17 cellular contexts compared by ENCODE assay signal in genomic region chr5:176371621-176372539, GRCh38. TPM values are rescaled to one million over a fixed set of nuclear protein-coding genes. Genes with fewer than 3 reads are reported as not detected.
DNase-seq lines count a peak whose midpoint lies in the region; ATAC-seq lines count a peak whose summit lies in the region.
"Had no signal": no experiment of that assay in that cellular context is flagged by ENCODE, and none has a peak within 500 bp of the region (broad histone marks: within the 10 kb centered on the region; RNA-seq: fewer than 3 reads in every experiment).

No MANE protein-coding gene starts in this region.

- ATAC-seq in left lobe of liver: peak; percentile 44
- ATAC-seq in GM18519 (IDR thresholded peaks at IDR 0.05; ENCODE audit: low FRiP score, unreplicated experiment): no peak
- no peak for ATAC-seq in HG03442 (IDR thresholded peaks at IDR 0.05; ENCODE audit: unreplicated experiment)
- ATAC-seq: activated CD8-positive, alpha-beta T cell treated with anti-CD3 and anti-CD28 coated beads, Interleukin-2, amount 10 ng/mL, durations not matched to agents 7 days and 5 days had no signal

- peak overlapping the region in 1 of 3 donors; percentile 29 for H3K4me3 ChIP-seq in skeletal muscle tissue (ENCODE audit: low read length in 3 of 3)
- H3K4me3 ChIP-seq: MG63, Peyer's patch had no signal

- H3K9ac ChIP-seq in skeletal muscle tissue (ENCODE audit: low read depth in 1 of 3, low read length in 3 of 3): peak overlapping the region in 2 of 3 donors; percentile 34 to 47
- H3K9ac ChIP-seq: parathyroid adenoma had no signal

- H3K27ac ChIP-seq in skeletal muscle tissue (ENCODE audit: low read depth, low read length): peak overlapping the region; percentile 93
- H3K27ac ChIP-seq: parathyroid adenoma, Peyer's patch, VCaP had no signal

- H3K4me1 ChIP-seq in skeletal muscle tissue (ENCODE audit: control insufficient read depth in 3 of 3, insufficient read depth in 3 of 3, low read length in 3 of 3): peaks cover 41 to 62% (median 53%) of the 10 kb centered on the region in 3 donors
- H3K4me1 ChIP-seq: parathyroid adenoma, Peyer's patch had no signal

- H3K27me3 ChIP-seq in skeletal muscle tissue (ENCODE audit: control insufficient read depth in 3 of 3, insufficient read depth in 3 of 3, low read length in 3 of 3): no peaks in the 10 kb centered on the region
- H3K27me3 ChIP-seq: MG63, Peyer's patch had no signal

- peaks cover 9 to 15% (median 10%) of the 10 kb centered on the region in 3 donors for H3K36me3 ChIP-seq in skeletal muscle tissue (ENCODE audit: control insufficient read depth in 3 of 3, insufficient read depth in 3 of 3, low read length in 3 of 3)
- H3K36me3 ChIP-seq: MG63, Peyer's patch had no signal

- no peaks in the 10 kb centered on the region for H3K9me3 ChIP-seq in skeletal muscle tissue (ENCODE audit: control insufficient read depth in 3 of 3, low read length in 3 of 3)
- H3K9me3 ChIP-seq: MG63, Peyer's patch had no signal

- DNase-seq in Daoy (ENCODE audit: low read depth) (peak; percentile 34), SW480 (ENCODE audit: low spot score) (peak; percentile 71), left lobe of liver (ENCODE audit: low spot score) (no peak), GF-D8 (lab: John Stamatoyannopoulos, UW) (no peak)
- no peak for DNase-seq in stimulated activated naive CD4-positive, alpha-beta T cell (lab: John Stamatoyannopoulos, UW)
- DNase-seq: activated CD8-positive, alpha-beta T cell treated with anti-CD3 and anti-CD28 coated beads, Interleukin-2, amount 10 ng/mL, durations not matched to agents 7 days and 5 days; HCEC 1CT; MG63; NCI-H2081 treated with DMSO at 0.1 percent for 48 hours; NCI-H774; SW 1271 had no signal

RNA-seq across cellular contexts. Expression of gene ARL10, which starts 6.6 kb away (rescaled TPM):
- total RNA-seq in Daoy (2014; rRNA removed; shearing (Covaris generic)): 1.1 and 1.6 TPM in 2 replicates
- 1.8 TPM for total RNA-seq in left lobe of liver
- 9.4 TPM for total RNA-seq in skeletal muscle tissue

RNA-seq across cellular contexts. Expression of gene KIAA1191, which starts 10.3 kb away (rescaled TPM):
- total RNA-seq in Daoy (2014; rRNA removed; shearing (Covaris generic)): 31.6 and 46.3 TPM in 2 replicates
- total RNA-seq in left lobe of liver (51.9 TPM), skeletal muscle tissue (28.7 TPM)

RNA-seq across cellular contexts. Expression of gene NOP16, which starts 16.5 kb away (rescaled TPM):
- total RNA-seq in Daoy (2014; rRNA removed; shearing (Covaris generic)): 99.3 and 104 TPM in 2 replicates
- 12.0 TPM for total RNA-seq in left lobe of liver
- total RNA-seq in skeletal muscle tissue: 9.9 TPM

RNA-seq across cellular contexts. Expression of gene HIGD2A, which starts 16.7 kb away (rescaled TPM):
- total RNA-seq in Daoy (2014; rRNA removed; shearing (Covaris generic)): 54.8 and 80.5 TPM in 2 replicates
- total RNA-seq in left lobe of liver (49.2 TPM), skeletal muscle tissue (108 TPM)

RNA-seq across cellular contexts. Expression of gene CLTB, which starts 44.5 kb away (rescaled TPM):
- 98.5 and 104 TPM in 2 replicates for total RNA-seq in Daoy (2014; rRNA removed; shearing (Covaris generic))
- total RNA-seq in left lobe of liver: 37.3 TPM
- total RNA-seq in skeletal muscle tissue: 44.4 TPM

Comparison
In these comparisons a context has a peak if more than half of its experiments do, and no peak if none do; other contexts are left out.
1. DNase-seq: peak in Daoy (single experiment) and SW480 (single experiment); none in left lobe of liver (single experiment), stimulated activated naive CD4-positive, alpha-beta T cell (0 of 6) and GF-D8 (single experiment).